1 cellular context compared by ENCODE assay signal in the genomic region with DNA sequence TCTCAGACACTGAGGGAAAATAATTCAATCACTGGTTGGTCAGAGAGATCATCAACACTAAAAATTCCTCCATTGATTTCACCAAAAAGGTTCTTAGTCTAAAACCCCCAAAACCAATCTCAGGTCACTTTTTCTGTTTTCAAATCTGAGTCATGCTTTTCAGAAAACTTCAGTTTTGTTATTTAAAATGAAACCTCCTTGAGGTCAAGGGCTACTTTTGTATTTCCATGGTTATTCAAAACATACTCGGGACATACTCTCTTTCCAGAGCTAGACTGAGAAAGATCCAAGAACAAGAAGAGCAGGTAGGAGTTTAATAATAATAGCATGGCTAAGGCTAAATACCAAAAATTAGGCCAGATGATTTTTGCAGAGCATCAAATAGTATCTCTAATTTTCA.
TF ChIP-seq lines count a peak whose summit lies in the region.

No MANE protein-coding gene starts in this region.

TF ChIP-seq in GM12878, 131 proteins besides CTCF, POLR2A, EP300 and RAD21 (continued from another document and continues in another):
- TF ChIP-seq FOXM1 (IDR thresholded peaks at IDR 0.05; ENCODE audit: low read depth, low read length) (no peak), IKZF1 (conservative IDR thresholded peaks at IDR 0.05) (0 out of 2 replicates have a peak, but pooled peaks have one; percentile 21), MYB (IDR thresholded peaks at IDR 0.05; ENCODE audit: borderline replicate concordance, low read depth, low read length) (no peak), KLF5 (IDR thresholded peaks at IDR 0.05; ENCODE audit: partially characterized antibody) (no peak), PML (IDR thresholded peaks at IDR 0.05; ENCODE audit: low read length) (no peak), RFX5 (IDR thresholded peaks at IDR 0.05; ENCODE audit: low read depth, low read length) (no peak), IRF4 (IDR thresholded peaks at IDR 0.05; ENCODE audit: low read depth, low read length) (no peak), NFIC (IDR thresholded peaks at IDR 0.05; ENCODE audit: low read depth, low read length) (peak; percentile 74; the same call in 1 of the 2 replicates), BACH1 (IDR thresholded peaks at IDR 0.05; ENCODE audit: borderline replicate concordance) (no peak), HDGF (IDR thresholded peaks at IDR 0.05) (no peak), HDAC6 (IDR thresholded peaks at IDR 0.05; ENCODE audit: unreplicated experiment) (no peak), RELA (IDR thresholded peaks at IDR 0.05; ENCODE audit: borderline replicate concordance, partially characterized antibody) (no peak), TCF7 (IDR thresholded peaks at IDR 0.05; ENCODE audit: borderline replicate concordance) (no peak), ZNF207 (IDR thresholded peaks at IDR 0.05; ENCODE audit: borderline replicate concordance) (no peak), RBBP5 (conservative IDR thresholded peaks at IDR 0.05) (no peak), KAT2A (conservative IDR thresholded peaks at IDR 0.05; ENCODE audit: control insufficient read depth, low read depth, low read length) (no peak), ZNF24 (IDR thresholded peaks at IDR 0.05) (no peak), ZZZ3 (IDR thresholded peaks at IDR 0.05; ENCODE audit: control insufficient read depth, insufficient read length, low read depth) (no peak), EGR1 (IDR thresholded peaks at IDR 0.05; ENCODE audit: borderline replicate concordance in 1 of 2, low read depth in 2 of 2, low read length in 2 of 2) (no peak), ZNF384 (IDR thresholded peaks at IDR 0.05; ENCODE audit: borderline replicate concordance, low read depth, low read length) (no peak), MEF2A (IDR thresholded peaks at IDR 0.05; ENCODE audit: insufficient read depth, low read depth, low read length) (no peak), TBL1XR1 (IDR thresholded peaks at IDR 0.05; ENCODE audit: low read depth, low read length) (no peak)
- TF ChIP-seq, protein P1, sequence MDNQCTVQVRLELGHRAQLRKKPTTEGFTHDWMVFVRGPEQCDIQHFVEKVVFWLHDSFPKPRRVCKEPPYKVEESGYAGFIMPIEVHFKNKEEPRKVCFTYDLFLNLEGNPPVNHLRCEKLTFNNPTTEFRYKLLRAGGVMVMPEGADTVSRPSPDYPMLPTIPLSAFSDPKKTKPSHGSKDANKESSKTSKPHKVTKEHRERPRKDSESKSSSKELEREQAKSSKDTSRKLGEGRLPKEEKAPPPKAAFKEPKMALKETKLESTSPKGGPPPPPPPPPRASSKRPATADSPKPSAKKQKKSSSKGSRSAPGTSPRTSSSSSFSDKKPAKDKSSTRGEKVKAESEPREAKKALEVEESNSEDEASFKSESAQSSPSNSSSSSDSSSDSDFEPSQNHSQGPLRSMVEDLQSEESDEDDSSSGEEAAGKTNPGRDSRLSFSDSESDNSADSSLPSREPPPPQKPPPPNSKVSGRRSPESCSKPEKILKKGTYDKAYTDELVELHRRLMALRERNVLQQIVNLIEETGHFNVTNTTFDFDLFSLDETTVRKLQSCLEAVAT (IDR thresholded peaks at IDR 0.05), result no peak
- TF ChIP-seq, protein P2, sequence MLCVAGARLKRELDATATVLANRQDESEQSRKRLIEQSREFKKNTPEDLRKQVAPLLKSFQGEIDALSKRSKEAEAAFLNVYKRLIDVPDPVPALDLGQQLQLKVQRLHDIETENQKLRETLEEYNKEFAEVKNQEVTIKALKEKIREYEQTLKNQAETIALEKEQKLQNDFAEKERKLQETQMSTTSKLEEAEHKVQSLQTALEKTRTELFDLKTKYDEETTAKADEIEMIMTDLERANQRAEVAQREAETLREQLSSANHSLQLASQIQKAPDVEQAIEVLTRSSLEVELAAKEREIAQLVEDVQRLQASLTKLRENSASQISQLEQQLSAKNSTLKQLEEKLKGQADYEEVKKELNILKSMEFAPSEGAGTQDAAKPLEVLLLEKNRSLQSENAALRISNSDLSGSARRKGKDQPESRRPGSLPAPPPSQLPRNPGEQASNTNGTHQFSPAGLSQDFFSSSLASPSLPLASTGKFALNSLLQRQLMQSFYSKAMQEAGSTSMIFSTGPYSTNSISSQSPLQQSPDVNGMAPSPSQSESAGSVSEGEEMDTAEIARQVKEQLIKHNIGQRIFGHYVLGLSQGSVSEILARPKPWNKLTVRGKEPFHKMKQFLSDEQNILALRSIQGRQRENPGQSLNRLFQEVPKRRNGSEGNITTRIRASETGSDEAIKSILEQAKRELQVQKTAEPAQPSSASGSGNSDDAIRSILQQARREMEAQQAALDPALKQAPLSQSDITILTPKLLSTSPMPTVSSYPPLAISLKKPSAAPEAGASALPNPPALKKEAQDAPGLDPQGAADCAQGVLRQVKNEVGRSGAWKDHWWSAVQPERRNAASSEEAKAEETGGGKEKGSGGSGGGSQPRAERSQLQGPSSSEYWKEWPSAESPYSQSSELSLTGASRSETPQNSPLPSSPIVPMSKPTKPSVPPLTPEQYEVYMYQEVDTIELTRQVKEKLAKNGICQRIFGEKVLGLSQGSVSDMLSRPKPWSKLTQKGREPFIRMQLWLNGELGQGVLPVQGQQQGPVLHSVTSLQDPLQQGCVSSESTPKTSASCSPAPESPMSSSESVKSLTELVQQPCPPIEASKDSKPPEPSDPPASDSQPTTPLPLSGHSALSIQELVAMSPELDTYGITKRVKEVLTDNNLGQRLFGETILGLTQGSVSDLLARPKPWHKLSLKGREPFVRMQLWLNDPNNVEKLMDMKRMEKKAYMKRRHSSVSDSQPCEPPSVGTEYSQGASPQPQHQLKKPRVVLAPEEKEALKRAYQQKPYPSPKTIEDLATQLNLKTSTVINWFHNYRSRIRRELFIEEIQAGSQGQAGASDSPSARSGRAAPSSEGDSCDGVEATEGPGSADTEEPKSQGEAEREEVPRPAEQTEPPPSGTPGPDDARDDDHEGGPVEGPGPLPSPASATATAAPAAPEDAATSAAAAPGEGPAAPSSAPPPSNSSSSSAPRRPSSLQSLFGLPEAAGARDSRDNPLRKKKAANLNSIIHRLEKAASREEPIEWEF (IDR thresholded peaks at IDR 0.05; ENCODE audit: insufficient replicate concordance, low read depth, low read length), result no peak
- TF ChIP-seq, protein P3, sequence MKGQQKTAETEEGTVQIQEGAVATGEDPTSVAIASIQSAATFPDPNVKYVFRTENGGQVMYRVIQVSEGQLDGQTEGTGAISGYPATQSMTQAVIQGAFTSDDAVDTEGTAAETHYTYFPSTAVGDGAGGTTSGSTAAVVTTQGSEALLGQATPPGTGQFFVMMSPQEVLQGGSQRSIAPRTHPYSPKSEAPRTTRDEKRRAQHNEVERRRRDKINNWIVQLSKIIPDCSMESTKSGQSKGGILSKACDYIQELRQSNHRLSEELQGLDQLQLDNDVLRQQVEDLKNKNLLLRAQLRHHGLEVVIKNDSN (IDR thresholded peaks at IDR 0.05; ENCODE audit: borderline replicate concordance, extremely low read length, insufficient read depth, low read depth, low read length), result no peak
- TF ChIP-seq, protein P4, sequence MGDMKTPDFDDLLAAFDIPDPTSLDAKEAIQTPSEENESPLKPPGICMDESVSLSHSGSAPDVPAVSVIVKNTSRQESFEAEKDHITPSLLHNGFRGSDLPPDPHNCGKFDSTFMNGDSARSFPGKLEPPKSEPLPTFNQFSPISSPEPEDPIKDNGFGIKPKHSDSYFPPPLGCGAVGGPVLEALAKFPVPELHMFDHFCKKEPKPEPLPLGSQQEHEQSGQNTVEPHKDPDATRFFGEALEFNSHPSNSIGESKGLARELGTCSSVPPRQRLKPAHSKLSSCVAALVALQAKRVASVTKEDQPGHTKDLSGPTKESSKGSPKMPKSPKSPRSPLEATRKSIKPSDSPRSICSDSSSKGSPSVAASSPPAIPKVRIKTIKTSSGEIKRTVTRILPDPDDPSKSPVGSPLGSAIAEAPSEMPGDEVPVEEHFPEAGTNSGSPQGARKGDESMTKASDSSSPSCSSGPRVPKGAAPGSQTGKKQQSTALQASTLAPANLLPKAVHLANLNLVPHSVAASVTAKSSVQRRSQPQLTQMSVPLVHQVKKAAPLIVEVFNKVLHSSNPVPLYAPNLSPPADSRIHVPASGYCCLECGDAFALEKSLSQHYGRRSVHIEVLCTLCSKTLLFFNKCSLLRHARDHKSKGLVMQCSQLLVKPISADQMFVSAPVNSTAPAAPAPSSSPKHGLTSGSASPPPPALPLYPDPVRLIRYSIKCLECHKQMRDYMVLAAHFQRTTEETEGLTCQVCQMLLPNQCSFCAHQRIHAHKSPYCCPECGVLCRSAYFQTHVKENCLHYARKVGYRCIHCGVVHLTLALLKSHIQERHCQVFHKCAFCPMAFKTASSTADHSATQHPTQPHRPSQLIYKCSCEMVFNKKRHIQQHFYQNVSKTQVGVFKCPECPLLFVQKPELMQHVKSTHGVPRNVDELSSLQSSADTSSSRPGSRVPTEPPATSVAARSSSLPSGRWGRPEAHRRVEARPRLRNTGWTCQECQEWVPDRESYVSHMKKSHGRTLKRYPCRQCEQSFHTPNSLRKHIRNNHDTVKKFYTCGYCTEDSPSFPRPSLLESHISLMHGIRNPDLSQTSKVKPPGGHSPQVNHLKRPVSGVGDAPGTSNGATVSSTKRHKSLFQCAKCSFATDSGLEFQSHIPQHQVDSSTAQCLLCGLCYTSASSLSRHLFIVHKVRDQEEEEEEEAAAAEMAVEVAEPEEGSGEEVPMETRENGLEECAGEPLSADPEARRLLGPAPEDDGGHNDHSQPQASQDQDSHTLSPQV (IDR thresholded peaks at IDR 0.05), result no peak
- TF ChIP-seq, protein P5, sequence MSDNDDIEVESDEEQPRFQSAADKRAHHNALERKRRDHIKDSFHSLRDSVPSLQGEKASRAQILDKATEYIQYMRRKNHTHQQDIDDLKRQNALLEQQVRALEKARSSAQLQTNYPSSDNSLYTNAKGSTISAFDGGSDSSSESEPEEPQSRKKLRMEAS (IDR thresholded peaks at IDR 0.05; ENCODE audit: low read depth, low read length), result no peak
- TF ChIP-seq, protein P6, sequence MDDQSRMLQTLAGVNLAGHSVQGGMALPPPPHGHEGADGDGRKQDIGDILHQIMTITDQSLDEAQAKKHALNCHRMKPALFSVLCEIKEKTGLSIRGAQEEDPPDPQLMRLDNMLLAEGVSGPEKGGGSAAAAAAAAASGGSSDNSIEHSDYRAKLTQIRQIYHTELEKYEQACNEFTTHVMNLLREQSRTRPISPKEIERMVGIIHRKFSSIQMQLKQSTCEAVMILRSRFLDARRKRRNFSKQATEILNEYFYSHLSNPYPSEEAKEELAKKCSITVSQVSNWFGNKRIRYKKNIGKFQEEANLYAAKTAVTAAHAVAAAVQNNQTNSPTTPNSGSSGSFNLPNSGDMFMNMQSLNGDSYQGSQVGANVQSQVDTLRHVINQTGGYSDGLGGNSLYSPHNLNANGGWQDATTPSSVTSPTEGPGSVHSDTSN (IDR thresholded peaks at IDR 0.05; ENCODE audit: insufficient replicate concordance, low read depth, low read length), result no peak
- TF ChIP-seq, protein P7, sequence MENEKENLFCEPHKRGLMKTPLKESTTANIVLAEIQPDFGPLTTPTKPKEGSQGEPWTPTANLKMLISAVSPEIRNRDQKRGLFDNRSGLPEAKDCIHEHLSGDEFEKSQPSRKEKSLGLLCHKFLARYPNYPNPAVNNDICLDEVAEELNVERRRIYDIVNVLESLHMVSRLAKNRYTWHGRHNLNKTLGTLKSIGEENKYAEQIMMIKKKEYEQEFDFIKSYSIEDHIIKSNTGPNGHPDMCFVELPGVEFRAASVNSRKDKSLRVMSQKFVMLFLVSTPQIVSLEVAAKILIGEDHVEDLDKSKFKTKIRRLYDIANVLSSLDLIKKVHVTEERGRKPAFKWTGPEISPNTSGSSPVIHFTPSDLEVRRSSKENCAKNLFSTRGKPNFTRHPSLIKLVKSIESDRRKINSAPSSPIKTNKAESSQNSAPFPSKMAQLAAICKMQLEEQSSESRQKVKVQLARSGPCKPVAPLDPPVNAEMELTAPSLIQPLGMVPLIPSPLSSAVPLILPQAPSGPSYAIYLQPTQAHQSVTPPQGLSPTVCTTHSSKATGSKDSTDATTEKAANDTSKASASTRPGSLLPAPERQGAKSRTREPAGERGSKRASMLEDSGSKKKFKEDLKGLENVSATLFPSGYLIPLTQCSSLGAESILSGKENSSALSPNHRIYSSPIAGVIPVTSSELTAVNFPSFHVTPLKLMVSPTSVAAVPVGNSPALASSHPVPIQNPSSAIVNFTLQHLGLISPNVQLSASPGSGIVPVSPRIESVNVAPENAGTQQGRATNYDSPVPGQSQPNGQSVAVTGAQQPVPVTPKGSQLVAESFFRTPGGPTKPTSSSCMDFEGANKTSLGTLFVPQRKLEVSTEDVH (IDR thresholded peaks at IDR 0.05; ENCODE audit: low read depth, partially characterized antibody), result no peak
- TF ChIP-seq, protein P8, sequence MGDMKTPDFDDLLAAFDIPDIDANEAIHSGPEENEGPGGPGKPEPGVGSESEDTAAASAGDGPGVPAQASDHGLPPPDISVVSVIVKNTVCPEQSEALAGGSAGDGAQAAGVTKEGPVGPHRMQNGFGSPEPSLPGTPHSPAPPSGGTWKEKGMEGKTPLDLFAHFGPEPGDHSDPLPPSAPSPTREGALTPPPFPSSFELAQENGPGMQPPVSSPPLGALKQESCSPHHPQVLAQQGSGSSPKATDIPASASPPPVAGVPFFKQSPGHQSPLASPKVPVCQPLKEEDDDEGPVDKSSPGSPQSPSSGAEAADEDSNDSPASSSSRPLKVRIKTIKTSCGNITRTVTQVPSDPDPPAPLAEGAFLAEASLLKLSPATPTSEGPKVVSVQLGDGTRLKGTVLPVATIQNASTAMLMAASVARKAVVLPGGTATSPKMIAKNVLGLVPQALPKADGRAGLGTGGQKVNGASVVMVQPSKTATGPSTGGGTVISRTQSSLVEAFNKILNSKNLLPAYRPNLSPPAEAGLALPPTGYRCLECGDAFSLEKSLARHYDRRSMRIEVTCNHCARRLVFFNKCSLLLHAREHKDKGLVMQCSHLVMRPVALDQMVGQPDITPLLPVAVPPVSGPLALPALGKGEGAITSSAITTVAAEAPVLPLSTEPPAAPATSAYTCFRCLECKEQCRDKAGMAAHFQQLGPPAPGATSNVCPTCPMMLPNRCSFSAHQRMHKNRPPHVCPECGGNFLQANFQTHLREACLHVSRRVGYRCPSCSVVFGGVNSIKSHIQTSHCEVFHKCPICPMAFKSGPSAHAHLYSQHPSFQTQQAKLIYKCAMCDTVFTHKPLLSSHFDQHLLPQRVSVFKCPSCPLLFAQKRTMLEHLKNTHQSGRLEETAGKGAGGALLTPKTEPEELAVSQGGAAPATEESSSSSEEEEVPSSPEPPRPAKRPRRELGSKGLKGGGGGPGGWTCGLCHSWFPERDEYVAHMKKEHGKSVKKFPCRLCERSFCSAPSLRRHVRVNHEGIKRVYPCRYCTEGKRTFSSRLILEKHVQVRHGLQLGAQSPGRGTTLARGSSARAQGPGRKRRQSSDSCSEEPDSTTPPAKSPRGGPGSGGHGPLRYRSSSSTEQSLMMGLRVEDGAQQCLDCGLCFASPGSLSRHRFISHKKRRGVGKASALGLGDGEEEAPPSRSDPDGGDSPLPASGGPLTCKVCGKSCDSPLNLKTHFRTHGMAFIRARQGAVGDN (IDR thresholded peaks at IDR 0.05), result no peak
- TF ChIP-seq, protein P9, sequence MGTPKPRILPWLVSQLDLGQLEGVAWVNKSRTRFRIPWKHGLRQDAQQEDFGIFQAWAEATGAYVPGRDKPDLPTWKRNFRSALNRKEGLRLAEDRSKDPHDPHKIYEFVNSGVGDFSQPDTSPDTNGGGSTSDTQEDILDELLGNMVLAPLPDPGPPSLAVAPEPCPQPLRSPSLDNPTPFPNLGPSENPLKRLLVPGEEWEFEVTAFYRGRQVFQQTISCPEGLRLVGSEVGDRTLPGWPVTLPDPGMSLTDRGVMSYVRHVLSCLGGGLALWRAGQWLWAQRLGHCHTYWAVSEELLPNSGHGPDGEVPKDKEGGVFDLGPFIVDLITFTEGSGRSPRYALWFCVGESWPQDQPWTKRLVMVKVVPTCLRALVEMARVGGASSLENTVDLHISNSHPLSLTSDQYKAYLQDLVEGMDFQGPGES (IDR thresholded peaks at IDR 0.05), result no peak
